In genomic region chr20:34155864-34156263, GRCh38 we compare ENCODE assay signal across 14 cellular contexts.
"Had no signal": no experiment of that assay in that cellular context is flagged by ENCODE, and none has a peak within 500 bp of the region (broad histone marks: within the 10 kb centered on the region; RNA-seq: fewer than 3 reads in every experiment).

No MANE protein-coding gene starts in this region.

- H3K4me3 Mint-ChIP-seq: activated CD4-positive, alpha-beta memory T cell treated with anti-CD3 and anti-CD28 coated beads for 36 hours; activated CD8-positive, alpha-beta memory T cell treated with anti-CD3 and anti-CD28 coated beads, Interleukin-2, amount 10 ng/mL, durations not matched to agents 7 days and 5 days; activated naive CD4-positive, alpha-beta T cell treated with anti-CD3 and anti-CD28 coated beads for 36 hours; effector memory CD8-positive, alpha-beta T cell had no signal

- H3K36me3 Mint-ChIP-seq: activated CD4-positive, alpha-beta memory T cell treated with anti-CD3 and anti-CD28 coated beads for 36 hours; activated CD8-positive, alpha-beta memory T cell treated with anti-CD3 and anti-CD28 coated beads, Interleukin-2, amount 10 ng/mL, durations not matched to agents 7 days and 5 days had no signal

- H3K9me3 Mint-ChIP-seq: activated CD4-positive, alpha-beta memory T cell treated with anti-CD3 and anti-CD28 coated beads for 36 hours; activated naive CD4-positive, alpha-beta T cell treated with anti-CD3 and anti-CD28 coated beads for 36 hours; activated T-helper 2 cell treated with anti-CD3 and anti-CD28 coated beads, Interferon-gamma antibody, Interleukin-2, Interleukin-4, amounts not matched to agents 10 μg/mL and 5 μg/mL and 100 μg/mL, durations not matched to agents 14 hours and 24 hours and 36 hours; effector memory CD8-positive, alpha-beta T cell had no signal

- H3K27ac ChIP-seq: lower lobe of right lung, prostate gland, VCaP had no signal

- DNase-seq: activated CD4-positive, alpha-beta memory T cell treated with anti-CD3 and anti-CD28 coated beads for 36 hours; activated CD8-positive, alpha-beta memory T cell treated with anti-CD3 and anti-CD28 coated beads, Interleukin-2, amount 10 ng/mL, durations not matched to agents 7 days and 5 days; activated naive CD4-positive, alpha-beta T cell treated with anti-CD3 and anti-CD28 coated beads for 36 hours; activated T-cell treated with anti-CD3 and anti-CD28 coated beads, Interleukin-2, amount 50 U/mL, for 1 hour; dermis blood vessel endothelial cell; effector memory CD8-positive, alpha-beta T cell; left colon; lower lobe of right lung; midbrain; right cardiac atrium had no signal

- H3K9me3 ChIP-seq: lower lobe of right lung, prostate gland had no signal

- H3K4me1 ChIP-seq: lower lobe of right lung, prostate gland had no signal

- H3K27ac Mint-ChIP-seq: activated CD4-positive, alpha-beta memory T cell treated with anti-CD3 and anti-CD28 coated beads for 36 hours; activated CD8-positive, alpha-beta memory T cell treated with anti-CD3 and anti-CD28 coated beads, Interleukin-2, amount 10 ng/mL, durations not matched to agents 7 days and 5 days; activated naive CD4-positive, alpha-beta T cell treated with anti-CD3 and anti-CD28 coated beads for 36 hours; activated T-helper 2 cell treated with anti-CD3 and anti-CD28 coated beads, Interferon-gamma antibody, Interleukin-2, Interleukin-4, amounts not matched to agents 10 μg/mL and 5 μg/mL and 100 μg/mL, durations not matched to agents 14 hours and 24 hours and 36 hours; effector memory CD8-positive, alpha-beta T cell had no signal

- H3K36me3 ChIP-seq: lower lobe of right lung, prostate gland had no signal

- H3K4me3 ChIP-seq: lower lobe of right lung, prostate gland, smooth muscle cell had no signal
